In the genomic region with DNA sequence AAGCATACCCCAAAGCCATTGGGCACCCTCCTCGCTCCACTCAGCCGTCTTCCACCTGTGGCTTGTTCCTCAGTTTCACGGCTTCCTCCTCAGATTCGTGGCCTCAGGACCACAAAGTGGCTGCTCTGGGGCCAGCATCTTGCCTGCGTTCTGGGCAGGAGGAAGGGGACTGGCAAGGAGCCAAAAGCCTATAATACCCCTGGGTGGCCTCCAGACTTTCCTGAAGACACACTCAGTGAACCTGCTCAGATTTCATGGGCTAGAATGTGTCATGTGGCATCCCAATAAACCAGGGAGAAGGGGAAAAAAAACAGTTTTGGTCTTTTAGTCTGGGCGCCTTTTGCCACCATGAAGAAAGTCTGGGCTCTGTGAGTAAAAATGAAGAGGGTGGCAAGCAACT, we compare ENCODE assay signal across 1 cellular context.
TF ChIP-seq lines count a peak whose summit lies in the region.

No MANE protein-coding gene starts in this region.

TF ChIP-seq in endothelial cell of umbilical vein, 7 proteins besides CTCF, POLR2A, EP300 and RAD21:
- no peak for TF ChIP-seq POLR2AphosphoS5 (IDR thresholded peaks at IDR 0.05; ENCODE audit: insufficient read depth, low read depth, low read length)
